Comparison of ENCODE assay signal across 1 cellular context in the genomic region with DNA sequence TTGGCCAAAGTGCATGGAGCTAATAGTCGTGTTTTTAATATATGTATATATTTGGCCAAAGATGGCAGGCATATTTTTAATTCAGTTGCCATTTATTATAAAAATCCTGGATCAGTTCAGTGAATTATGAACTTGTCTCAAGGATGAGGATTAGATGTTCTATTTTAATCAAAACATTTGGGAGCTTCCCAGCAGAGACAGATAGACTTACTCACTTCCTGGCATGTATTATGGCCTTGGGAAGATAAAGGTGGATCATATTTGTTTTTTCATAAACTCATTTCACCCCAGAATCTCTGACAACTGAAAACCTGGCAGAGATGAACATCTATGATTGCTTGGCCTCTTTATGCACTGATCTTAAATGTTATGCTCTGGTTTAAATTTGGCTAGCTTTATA.
TF ChIP-seq lines count a peak whose summit lies in the region.

No MANE protein-coding gene starts in this region.

TF ChIP-seq in SK-N-SH, 30 proteins besides CTCF, POLR2A, EP300 and RAD21 (continued from another document):
- TF ChIP-seq, protein P1, sequence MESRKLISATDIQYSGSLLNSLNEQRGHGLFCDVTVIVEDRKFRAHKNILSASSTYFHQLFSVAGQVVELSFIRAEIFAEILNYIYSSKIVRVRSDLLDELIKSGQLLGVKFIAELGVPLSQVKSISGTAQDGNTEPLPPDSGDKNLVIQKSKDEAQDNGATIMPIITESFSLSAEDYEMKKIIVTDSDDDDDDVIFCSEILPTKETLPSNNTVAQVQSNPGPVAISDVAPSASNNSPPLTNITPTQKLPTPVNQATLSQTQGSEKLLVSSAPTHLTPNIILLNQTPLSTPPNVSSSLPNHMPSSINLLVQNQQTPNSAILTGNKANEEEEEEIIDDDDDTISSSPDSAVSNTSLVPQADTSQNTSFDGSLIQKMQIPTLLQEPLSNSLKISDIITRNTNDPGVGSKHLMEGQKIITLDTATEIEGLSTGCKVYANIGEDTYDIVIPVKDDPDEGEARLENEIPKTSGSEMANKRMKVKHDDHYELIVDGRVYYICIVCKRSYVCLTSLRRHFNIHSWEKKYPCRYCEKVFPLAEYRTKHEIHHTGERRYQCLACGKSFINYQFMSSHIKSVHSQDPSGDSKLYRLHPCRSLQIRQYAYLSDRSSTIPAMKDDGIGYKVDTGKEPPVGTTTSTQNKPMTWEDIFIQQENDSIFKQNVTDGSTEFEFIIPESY (IDR thresholded peaks at IDR 0.05; ENCODE audit: borderline replicate concordance, low read depth): no peak
- TF ChIP-seq JUND (IDR thresholded peaks at IDR 0.05) (peak; percentile 21), NFIC (IDR thresholded peaks at IDR 0.05; ENCODE audit: borderline replicate concordance) (peak; percentile 46; the same call in 1 of the 2 replicates), PBX3 (IDR thresholded peaks at IDR 0.05) (peak; percentile 68), REST (IDR thresholded peaks at IDR 0.05; ENCODE audit: low read depth, low read length) (no peak)
- TF ChIP-seq, protein P2, sequence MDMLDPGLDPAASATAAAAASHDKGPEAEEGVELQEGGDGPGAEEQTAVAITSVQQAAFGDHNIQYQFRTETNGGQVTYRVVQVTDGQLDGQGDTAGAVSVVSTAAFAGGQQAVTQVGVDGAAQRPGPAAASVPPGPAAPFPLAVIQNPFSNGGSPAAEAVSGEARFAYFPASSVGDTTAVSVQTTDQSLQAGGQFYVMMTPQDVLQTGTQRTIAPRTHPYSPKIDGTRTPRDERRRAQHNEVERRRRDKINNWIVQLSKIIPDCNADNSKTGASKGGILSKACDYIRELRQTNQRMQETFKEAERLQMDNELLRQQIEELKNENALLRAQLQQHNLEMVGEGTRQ (IDR thresholded peaks at IDR 0.05; ENCODE audit: borderline replicate concordance, low read depth, low read length): no peak
- TF ChIP-seq, protein P3, sequence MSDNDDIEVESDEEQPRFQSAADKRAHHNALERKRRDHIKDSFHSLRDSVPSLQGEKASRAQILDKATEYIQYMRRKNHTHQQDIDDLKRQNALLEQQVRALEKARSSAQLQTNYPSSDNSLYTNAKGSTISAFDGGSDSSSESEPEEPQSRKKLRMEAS (IDR thresholded peaks at IDR 0.05; ENCODE audit: low read depth): no peak
TF ChIP-seq in SK-N-SH: peak in this region for 4.
